Comparison of ENCODE assay signal across 10 cellular contexts in genomic region chr3:58249358-58250092, GRCh38. TPM values are rescaled to one million over a fixed set of nuclear protein-coding genes. Genes with fewer than 3 reads are reported as not detected.
DNase-seq lines count a peak whose midpoint lies in the region; ATAC-seq and TF ChIP-seq lines count a peak whose summit lies in the region.
"Had no signal": no experiment of that assay in that cellular context is flagged by ENCODE, and none has a peak within 500 bp of the region (broad histone marks: within the 10 kb centered on the region; RNA-seq: fewer than 3 reads in every experiment).

No MANE protein-coding gene starts in this region.

- peak; percentile 70 for ATAC-seq in Panc1
- no peak for ATAC-seq in GM19467 (IDR thresholded peaks at IDR 0.05; ENCODE audit: unreplicated experiment)
- ATAC-seq in GM21825 (IDR thresholded peaks at IDR 0.05; ENCODE audit: unreplicated experiment) = no peak
- no peak for ATAC-seq in GM19023 (IDR thresholded peaks at IDR 0.05; ENCODE audit: unreplicated experiment)

- no TSS peak for BruUV-seq in Panc1 (replicated peaks; lab: Mats Ljungman, UMichigan)

- in situ Hi-C loops in Panc1 (cut with HindIII; ENCODE audit: low pct_unique_long_range_greater_than_20kb, low sequenced_read_pairs) = no loop called here

- no peaks in the 10 kb centered on the region for H3K9me3 ChIP-seq in Panc1 (ENCODE audit: control insufficient read depth, insufficient read depth, low read depth, low read length)
- H3K9me3 ChIP-seq in osteoblast (ENCODE audit: low read depth, low read length) = no peaks in the 10 kb centered on the region

- intact Hi-C loops in Panc1 (cut with micrococcal nuclease; ENCODE audit: unreplicated experiment) = no loop called here

- no peaks in the 10 kb centered on the region for H3K27me3 ChIP-seq in Panc1 (ENCODE audit: control insufficient read depth, insufficient read depth, low read length)
- H3K27me3 ChIP-seq in osteoblast (ENCODE audit: insufficient read depth, low read length) = no peaks in the 10 kb centered on the region

- POLR2A ChIA-PET in Panc1 (lab: Charles Lee) = no interaction called here

- CTCF ChIA-PET in Panc1 (lab: Charles Lee) = no interaction called here

- H3K4me2 ChIP-seq in osteoblast (ENCODE audit: insufficient read depth, low read length) = peak overlapping the region; percentile 25

- peak overlapping the region; percentile 49 for H2AFZ ChIP-seq in osteoblast (ENCODE audit: low read length)

- H3K79me2 ChIP-seq in osteoblast (ENCODE audit: insufficient read depth, low read length) = peaks cover 3% of the 10 kb centered on the region

- H4K20me1 ChIP-seq in osteoblast (ENCODE audit: insufficient read depth, low read length) = peaks cover 4% of the 10 kb centered on the region

- H3K27ac ChIP-seq in Panc1 (ENCODE audit: low read length) (no peak overlapping the region), osteoblast (ENCODE audit: low read depth, low read length) (no peak overlapping the region)

- no peak overlapping the region for H3K4me3 ChIP-seq in Panc1 (ENCODE audit: low read depth in 2 of 2, low read length in 2 of 2)
- H3K4me3 ChIP-seq in fibroblast of the aortic adventitia (ENCODE audit: low read depth, low read length) = no peak overlapping the region
- no peak overlapping the region for H3K4me3 ChIP-seq in osteoblast (ENCODE audit: insufficient read depth, low read length)

- DNase-seq in GM10266 (ENCODE audit: extremely low spot score) = no peak
- no peak for DNase-seq in Panc1 (ENCODE audit: low read depth, low spot score)
- DNase-seq in fibroblast of the aortic adventitia (ENCODE audit: low read depth) = no peak
- DNase-seq in osteoblast (ENCODE audit: insufficient read length, low spot score, missing footprints) = no peak
- no peak for DNase-seq in COR-L47 (lab: John Stamatoyannopoulos, UW)
- DNase-seq: EL; stimulated activated CD4-positive, alpha-beta T cell treated with anti-CD3 and anti-CD28 coated beads, Interleukin-2, amount 100 ng/mL, for 48 hours had no signal

- TF ChIP-seq CTCF in GM10266 (IDR thresholded peaks at IDR 0.05; ENCODE audit: control insufficient read depth, insufficient read depth, low read depth, missing control alignments) (peak; percentile 4), Panc1 (IDR thresholded peaks at IDR 0.05) (peak; percentile 47), fibroblast of the aortic adventitia (IDR thresholded peaks at IDR 0.05; ENCODE audit: insufficient read depth, low read length) (peak; percentile 46), osteoblast (IDR thresholded peaks at IDR 0.05; ENCODE audit: extremely low read depth, low read depth, low read length) (peak; percentile 29)

- peaks cover 4% of the 10 kb centered on the region for H3K4me1 ChIP-seq in Panc1 (ENCODE audit: control insufficient read depth, insufficient read depth, low read length)
- H3K4me1 ChIP-seq in osteoblast (ENCODE audit: insufficient read depth, low read length) = no peaks in the 10 kb centered on the region

- no peaks in the 10 kb centered on the region for H3K36me3 ChIP-seq in Panc1 (ENCODE audit: control insufficient read depth, insufficient read depth, low read length)
- H3K36me3 ChIP-seq in osteoblast (ENCODE audit: insufficient read depth, low read length) = no peaks in the 10 kb centered on the region

RNA-seq across cellular contexts. Expression of gene ABHD6, which starts 11.9 kb away (rescaled TPM):
- 18.9 TPM for total RNA-seq in Panc1 (2021; ENCODE audit: unreplicated experiment)
- polyA plus RNA-seq in Panc1 (2012; ENCODE audit: insufficient read length) = 17.0 TPM
- 5.5 and 14.0 TPM in 2 replicates for total RNA-seq in fibroblast of the aortic adventitia (ENCODE audit: low replicate concordance)
- 5.1 and 5.9 TPM in 2 replicates for total RNA-seq in osteoblast

RNA-seq across cellular contexts. Expression of gene DNASE1L3, which starts 38.8 kb away (rescaled TPM):
- total RNA-seq in Panc1 (2021; ENCODE audit: unreplicated experiment) (not detected), fibroblast of the aortic adventitia (ENCODE audit: low replicate concordance) (not detected in 2 replicates), osteoblast (not detected in 2 replicates)
- not detected for polyA plus RNA-seq in Panc1 (2012; ENCODE audit: insufficient read length)

RNA-seq across cellular contexts. Expression of gene RPP14, which starts 56.5 kb away (rescaled TPM):
- total RNA-seq in Panc1 (2021; ENCODE audit: unreplicated experiment) (16.4 TPM), fibroblast of the aortic adventitia (ENCODE audit: low replicate concordance) (10.8 and 19.0 TPM in 2 replicates), osteoblast (13.0 and 13.4 TPM in 2 replicates)
- polyA plus RNA-seq in Panc1 (2012; ENCODE audit: insufficient read length) = 9.6 TPM

RNA-seq across cellular contexts. Expression of gene HTD2, which starts 56.8 kb away (rescaled TPM):
- total RNA-seq in Panc1 (2021; ENCODE audit: unreplicated experiment) = 7.9 TPM
- polyA plus RNA-seq in Panc1 (2012; ENCODE audit: insufficient read length) = 6.1 TPM
- 8.5 and 9.9 TPM in 2 replicates for total RNA-seq in fibroblast of the aortic adventitia (ENCODE audit: low replicate concordance)
- 6.2 TPM in 2 replicates for total RNA-seq in osteoblast
